In the genomic region with DNA sequence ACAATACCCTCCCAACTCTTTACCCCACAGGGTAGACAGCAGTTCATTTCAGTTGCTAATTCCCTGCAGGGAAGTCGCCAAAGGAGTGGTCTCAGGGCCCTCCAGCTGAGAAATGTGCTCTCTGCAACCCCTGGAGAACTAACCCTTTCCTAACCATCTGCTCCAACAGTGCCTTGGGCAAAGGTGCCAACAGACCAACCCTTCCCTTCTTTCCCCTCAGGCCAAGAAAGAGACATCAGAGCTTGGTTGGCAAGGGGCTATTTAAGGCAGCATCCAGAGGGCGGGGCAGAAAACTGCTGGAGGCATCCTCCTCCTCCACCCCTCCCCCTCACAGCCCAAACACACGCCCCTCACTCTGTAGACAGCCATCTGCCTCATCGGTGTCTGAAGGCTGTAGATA, we compare ENCODE assay signal across 9 cellular contexts. TPM values are rescaled to one million over a fixed set of nuclear protein-coding genes. Genes with fewer than 3 reads are reported as not detected.
A peak's percentile ranks its signal among the peaks of the same experiment; 100 is the strongest.
DNase-seq lines count a peak whose midpoint lies in the region; ATAC-seq and TF ChIP-seq lines count a peak whose summit lies in the region.
"Had no signal": no experiment of that assay in that cellular context is flagged by ENCODE, and none has a peak within 500 bp of the region (broad histone marks: within the 10 kb centered on the region; RNA-seq: fewer than 3 reads in every experiment).

No MANE protein-coding gene starts in this region.

- 8 to 17% methylated on average over 2 to 4 of the region's 4 CpGs for WGBS in endodermal cell (ENCODE audit: insufficient coverage in 1 of 2, insufficient read length in 1 of 2), 2 experiments

- DNase-seq in Ammon's horn (ENCODE audit: low spot score) (peak; percentile 28), endodermal cell (peak; percentile 80), natural killer cell (no peak), GM13977 (ENCODE audit: low spot score) (no peak), SJCRH30 (no peak)
- no peak for DNase-seq in activated CD8-positive, alpha-beta memory T cell treated with anti-CD3 and anti-CD28 coated beads for 24 hours
- DNase-seq: NCI-H2107 had no signal

- H3K4me1 Mint-ChIP-seq in endodermal cell (peaks cover 46% of the 10 kb centered on the region), natural killer cell (peaks cover 14 to 15% of the 10 kb centered on the region in 2 donors)

- H3K9me3 ChIP-seq in HUES6 (ENCODE audit: control insufficient read depth, insufficient read depth, low read depth, low read length) (no peaks in the 10 kb centered on the region), endodermal cell (ENCODE audit: control insufficient read depth, low read length) (no peaks in the 10 kb centered on the region), SJCRH30 (replicated peaks) (no peaks in the 10 kb centered on the region)

- no peak overlapping the region for H3K27ac ChIP-seq in HUES6 (ENCODE audit: low read depth, low read length)
- no peak overlapping the region for H3K27ac ChIP-seq in endodermal cell (ENCODE audit: low read depth, low read length)
- H3K27ac ChIP-seq in SJCRH30: no peak overlapping the region

- H3K36me3 Mint-ChIP-seq in endodermal cell (ENCODE audit: low read depth) (no peaks in the 10 kb centered on the region), natural killer cell (no peaks in the 10 kb centered on the region)

- H3K4me1 ChIP-seq in HUES6 (ENCODE audit: control insufficient read depth, insufficient read depth, low read length): peaks cover 38% of the 10 kb centered on the region
- H3K4me1 ChIP-seq in endodermal cell (ENCODE audit: control insufficient read depth, insufficient read depth, low read length): peaks cover 6% of the 10 kb centered on the region
- no peaks in the 10 kb centered on the region for H3K4me1 ChIP-seq in SJCRH30

- no peak overlapping the region for H3K9ac ChIP-seq in HUES6 (ENCODE audit: low read length)
- H3K9ac ChIP-seq in endodermal cell (ENCODE audit: extremely low read depth, low read length, poor library complexity, severe bottlenecking): no peak overlapping the region

- TF ChIP-seq CTCF in endodermal cell (conservative IDR thresholded peaks at IDR 0.05): no peak
- TF ChIP-seq CTCF in natural killer cell (IDR thresholded peaks at IDR 0.05): no peak
- TF ChIP-seq CTCF in GM13977 (IDR thresholded peaks at IDR 0.05; ENCODE audit: extremely low read depth, insufficient read depth, missing control alignments): no peak

- no peaks in the 10 kb centered on the region for H3K36me3 ChIP-seq in HUES6 (ENCODE audit: control insufficient read depth, insufficient read depth, low read length)
- no peaks in the 10 kb centered on the region for H3K36me3 ChIP-seq in endodermal cell (ENCODE audit: control insufficient read depth, insufficient read depth, low read length)
- H3K36me3 ChIP-seq in SJCRH30: no peaks in the 10 kb centered on the region

- no peaks in the 10 kb centered on the region for H3K9me3 Mint-ChIP-seq in endodermal cell
- no peaks in the 10 kb centered on the region for H3K9me3 Mint-ChIP-seq in natural killer cell

- H3K27me3 ChIP-seq in HUES6 (ENCODE audit: control insufficient read depth, insufficient read depth, low read length) (no peaks in the 10 kb centered on the region), endodermal cell (ENCODE audit: control insufficient read depth, insufficient read depth, low read length, poor library complexity, severe bottlenecking) (peaks cover 12% of the 10 kb centered on the region), SJCRH30 (no peaks in the 10 kb centered on the region)

- H3K4me3 ChIP-seq in HUES6 (ENCODE audit: low read depth, low read length) (peak overlapping the region; percentile 71), endodermal cell (ENCODE audit: low read length) (no peak overlapping the region), SJCRH30 (no peak overlapping the region)

- ATAC-seq in natural killer cell (no peak), HG02642 (IDR thresholded peaks at IDR 0.05; ENCODE audit: poor library complexity, unreplicated experiment) (no peak)

- no peak overlapping the region for H3K27ac Mint-ChIP-seq in endodermal cell
- peak overlapping the region in 1 of 2 donors; percentile 90 for H3K27ac Mint-ChIP-seq in natural killer cell

- in situ Hi-C loops in GM13977 (cut with MboI; ENCODE audit: low pct_unique_long_range_greater_than_20kb, low sequenced_read_pairs, unreplicated experiment): no loop called here

- peaks cover 10% of the 10 kb centered on the region for H3K27me3 Mint-ChIP-seq in endodermal cell (ENCODE audit: insufficient read depth)
- peaks cover 0 to 13% of the 10 kb centered on the region in 2 donors for H3K27me3 Mint-ChIP-seq in natural killer cell (ENCODE audit: low read depth in 2 of 2)

- H3K4me3 Mint-ChIP-seq in endodermal cell (peak overlapping the region; percentile 91), natural killer cell (peak overlapping the region; percentile 65)

- intact Hi-C loops in natural killer cell (cut with micrococcal nuclease): no loop called here

RNA-seq across cellular contexts. Expression of gene SORBS1, which starts 1.7 kb away (rescaled TPM):
- total RNA-seq in endodermal cell (10 to 100 TPM; 16.7 to 17.9 TPM), natural killer cell (1 to 10 TPM; 2.4 to 5.4 (median 2.8) TPM)
- 13.6 TPM for polyA plus RNA-seq in endodermal cell (2013, experiment 1 of 2)
- 13.4 TPM for polyA plus RNA-seq in endodermal cell (2013, experiment 2 of 2)
- total RNA-seq in SJCRH30 (2014; rRNA removed; shearing (Covaris generic)): 12.8 and 17.1 TPM in 2 replicates

Comparison
In these comparisons a context has a peak if more than half of its experiments do, and no peak if none do; other contexts are left out.
1. DNase-seq: peak in Ammon's horn (single experiment) and endodermal cell (single experiment); none in natural killer cell (single experiment), GM13977 (single experiment), SJCRH30 (0 of 2) and activated CD8-positive, alpha-beta memory T cell treated with anti-CD3 and anti-CD28 coated beads for 24 hours (single experiment).